Comparison of ENCODE assay signal across 26 cellular contexts in genomic region chr1:77741316-77741715, GRCh38. TPM values are rescaled to one million over a fixed set of nuclear protein-coding genes. Genes with fewer than 3 reads are reported as not detected.
A peak's percentile ranks its signal among the peaks of the same experiment; 100 is the strongest.
DNase-seq lines count a peak whose midpoint lies in the region; ATAC-seq, FAIRE-seq and TF ChIP-seq lines count a peak whose summit lies in the region.
"Had no signal": no experiment of that assay in that cellular context is flagged by ENCODE, and none has a peak within 500 bp of the region (broad histone marks: within the 10 kb centered on the region; RNA-seq: fewer than 3 reads in every experiment).

No MANE protein-coding gene starts in this region.

- POLR2A ChIA-PET in HEK293 (lab: Yijun Ruan, JAX): no interaction called here

- no peak for TF ChIP-seq CTCF in HEK293 (tag by site-specific recombination; IDR thresholded peaks at IDR 0.05)
- no peak for TF ChIP-seq CTCF in pancreas (IDR thresholded peaks at IDR 0.05)
- no peak for TF ChIP-seq CTCF in heart right ventricle (IDR thresholded peaks at IDR 0.05)

- FAIRE-seq in GM19239 (lab: Jason Lieb, UNC) (peak; percentile 64), frontal cortex (lab: Jason Lieb, UNC) (peak; percentile 42), pancreas (lab: Jason Lieb, UNC) (peak; percentile 61)
- FAIRE-seq: D721Med, GM12878, GM12892, GM18507 had no signal

- H3K4me3 ChIP-seq in HEK293 (ENCODE audit: low read depth, low read length): no peak overlapping the region
- H3K4me3 ChIP-seq in pancreas: no peak overlapping the region
- H3K4me3 ChIP-seq in heart right ventricle: no peak overlapping the region
- H3K4me3 ChIP-seq: BLaER1, GM12878 had no signal

- H3K27ac ChIP-seq in HEK293 (ENCODE audit: extremely low read depth, low read depth, low read length) (no peak overlapping the region), pancreas (no peak overlapping the region), heart right ventricle (no peak overlapping the region)
- H3K27ac ChIP-seq: BLaER1 had no signal

- no peak for ATAC-seq in pancreas
- no peak for ATAC-seq in heart right ventricle
- ATAC-seq: GM12878 had no signal

- 94 to 96% methylated on average over 1 of the region's 1 CpG for WGBS in pancreas, 2 donors
- 95 to 98% methylated on average over 1 of the region's 1 CpG for WGBS in heart right ventricle, 2 donors

- DNase-seq in GM19239 (ENCODE audit: insufficient read length, low spot score) (no peak), frontal cortex (ENCODE audit: low spot score in 2 of 2) (no peak), pancreas (no peak), LoVo (ENCODE audit: low spot score) (no peak), nucleus accumbens (lab: John Stamatoyannopoulos, UW) (no peak), heart right ventricle (no peak), DMS53 treated with DMSO at 0.1 percent for 48 hours (lab: John Stamatoyannopoulos, UW; ENCODE audit: unreplicated experiment) (no peak)
- DNase-seq: 8988T; ACHN; BE2C; C1 segment of cervical spinal cord; Caco-2; Calu3; CD4-positive, alpha-beta memory T cell; CD4-positive, CD25-positive, alpha-beta regulatory T cell; CD8-positive, alpha-beta memory T cell; DMS79; DND-41; EL; GDM1 had no signal

- intact Hi-C loops in pancreas (cut with DNase I): no loop called here
- intact Hi-C loops in heart right ventricle (cut with DNase I): no loop called here

- CTCF ChIA-PET in HEK293 (lab: Yijun Ruan, JAX): no interaction called here

- H3K9me3 ChIP-seq in HEK293 (ENCODE audit: control insufficient read depth, insufficient read depth, low read depth, low read length) (no peaks in the 10 kb centered on the region), pancreas (no peaks in the 10 kb centered on the region), heart right ventricle (no peaks in the 10 kb centered on the region)
- H3K9me3 ChIP-seq: BE2C, BLaER1, Caco-2 had no signal

- H3K36me3 ChIP-seq in HEK293 (ENCODE audit: control insufficient read depth in 2 of 2, insufficient read depth in 1 of 2, low read length in 2 of 2): peaks cover 14 to 31% of the 10 kb centered on the region in 2 experiments
- H3K36me3 ChIP-seq in pancreas: peaks cover 0 to 6% (median 3%) of the 10 kb centered on the region in 3 donors
- H3K36me3 ChIP-seq in heart right ventricle: peaks cover 0 to 50% (median 0%) of the 10 kb centered on the region in 9 donors
- H3K36me3 ChIP-seq: BE2C had no signal

- H3K27me3 ChIP-seq in pancreas (no peaks in the 10 kb centered on the region), heart right ventricle (no peaks in the 10 kb centered on the region)
- H3K27me3 ChIP-seq: BE2C, BLaER1 had no signal

- H3K4me1 ChIP-seq in HEK293 (ENCODE audit: control insufficient read depth, insufficient read depth, low read length): peaks cover 7% of the 10 kb centered on the region
- H3K4me1 ChIP-seq in pancreas: peaks cover 0 to 6% (median 0%) of the 10 kb centered on the region in 3 donors
- peaks cover 0 to 13% (median 3%) of the 10 kb centered on the region in 9 donors for H3K4me1 ChIP-seq in heart right ventricle
- H3K4me1 ChIP-seq: BE2C, BLaER1, Caco-2 had no signal

TF ChIP-seq in HEK293, 187 proteins besides CTCF, POLR2A, EP300 and RAD21:
- TF ChIP-seq PRDM6 (tag by site-specific recombination; IDR thresholded peaks at IDR 0.05): peak; percentile 42
- no peak for TF ChIP-seq ZNF561 (tag by site-specific recombination; IDR thresholded peaks at IDR 0.05; ENCODE audit: borderline replicate concordance)
- TF ChIP-seq ATF2 (tag by site-specific recombination; IDR thresholded peaks at IDR 0.05; ENCODE audit: low read depth): peak; percentile 86

RNA-seq across cellular contexts. Expression of gene USP33, which starts 18.3 kb away (rescaled TPM):
- total RNA-seq in frontal cortex (259 TPM), pancreas (10 to 100 TPM; 14.1 to 35.5 (median 23.0) TPM), heart right ventricle (10 to 100 TPM; 22.6 to 34.5 (median 28.1) TPM)
- polyA plus RNA-seq in pancreas (10 to 100 TPM; 13.7 to 21.3 TPM), heart right ventricle (10 to 100 TPM; 15.1 to 28.1 TPM)

RNA-seq across cellular contexts. Expression of gene MIGA1, which starts 38.1 kb away (rescaled TPM):
- total RNA-seq in frontal cortex (24.1 TPM), pancreas (10 to 100 TPM in 1 of 6 donors, 1 to 10 TPM in 5; 5.3 to 11.0 (median 7.9) TPM), heart right ventricle (10 to 100 TPM in 9 of 10 donors, 1 to 10 TPM in 1; 9.9 to 14.8 (median 12.4) TPM)
- polyA plus RNA-seq in pancreas (1 to 10 TPM; 1.5 to 4.6 TPM), heart right ventricle (1 to 10 TPM; 2.4 to 2.7 TPM)

RNA-seq across cellular contexts. Expression of gene ZZZ3, which starts 58.9 kb away (rescaled TPM):
- total RNA-seq in frontal cortex: 134 TPM
- 10 to 100 TPM; 18.9 to 33.0 (median 22.4) TPM for total RNA-seq in pancreas
- polyA plus RNA-seq in pancreas: 10 to 100 TPM in 1 of 2 donors, 1 to 10 TPM in 1; 8.2 to 12.7 TPM
- total RNA-seq in heart right ventricle: 10 to 100 TPM; 26.8 to 39.3 (median 33.5) TPM
- polyA plus RNA-seq in heart right ventricle: 10 to 100 TPM in 1 of 2 donors, 1 to 10 TPM in 1; 6.5 to 13.1 TPM
